In genomic region chr6:45502446-45502845, GRCh38 we compare ENCODE assay signal across 23 cellular contexts.
DNase-seq lines count a peak whose midpoint lies in the region; TF ChIP-seq lines count a peak whose summit lies in the region.
"Had no signal": no experiment of that assay in that cellular context is flagged by ENCODE, and none has a peak within 500 bp of the region (broad histone marks: within the 10 kb centered on the region; RNA-seq: fewer than 3 reads in every experiment).

No MANE protein-coding gene starts in this region.

- H2AFZ ChIP-seq in mammary epithelial cell (ENCODE audit: low read depth, low read length): no peak overlapping the region
- no peak overlapping the region for H2AFZ ChIP-seq in osteoblast (ENCODE audit: low read length)

- H3K4me2 ChIP-seq in mammary epithelial cell (ENCODE audit: insufficient read depth, low read depth, low read length): no peak overlapping the region
- no peak overlapping the region for H3K4me2 ChIP-seq in osteoblast (ENCODE audit: insufficient read depth, low read length)
- H3K4me2 ChIP-seq: SK-N-SH had no signal

- no peaks in the 10 kb centered on the region for H3K27me3 ChIP-seq in mammary epithelial cell (ENCODE audit: insufficient read depth, low read length)
- no peaks in the 10 kb centered on the region for H3K27me3 ChIP-seq in osteoblast (ENCODE audit: insufficient read depth, low read length)
- H3K27me3 ChIP-seq: Peyer's patch had no signal

- H3K27ac Mint-ChIP-seq in MCF 10A (ENCODE audit: low read depth, unreplicated experiment): no peak overlapping the region

- no peak overlapping the region for H3K27ac ChIP-seq in mammary epithelial cell (ENCODE audit: insufficient read depth, low read depth, low read length)
- H3K27ac ChIP-seq in osteoblast (ENCODE audit: low read depth, low read length): no peak overlapping the region
- H3K27ac ChIP-seq: Peyer's patch had no signal

- BruUV-seq in mammary epithelial cell (replicated peaks; lab: Mats Ljungman, UMichigan): no TSS peak
- no TSS peak for BruUV-seq in MCF 10A (replicated peaks; lab: Mats Ljungman, UMichigan)

- dilution Hi-C loops in mammary epithelial cell (cut with HindIII; ENCODE audit: low sequenced_read_pairs): no loop called here

- H3K36me3 ChIP-seq in mammary epithelial cell (ENCODE audit: insufficient read depth, low read length) (no peaks in the 10 kb centered on the region), osteoblast (ENCODE audit: insufficient read depth, low read length) (peaks cover 17% of the 10 kb centered on the region)
- H3K36me3 ChIP-seq: Peyer's patch had no signal

- CTCF ChIA-PET in mammary epithelial cell (lab: Charles Lee; ENCODE audit: low non-redundant PET) (no interaction called here), MCF 10A (lab: Yijun Ruan, JAX) (interaction anchor here (0.6 to 1.0 kb wide), 3 partner anchors 43 to 262 kb away, joined by 3 read pairs; no protein-coding TSS in a partner anchor)

- WGBS in mammary epithelial cell (ENCODE audit: low coverage, missing lambda C conversion rate): 81% methylated on average over 5 of the region's 6 CpGs

- peaks cover 32% of the 10 kb centered on the region for H3K4me1 Mint-ChIP-seq in MCF 10A (ENCODE audit: insufficient read depth, unreplicated experiment)

- in situ Hi-C loops in mammary epithelial cell (cut with MboI; ENCODE audit: low sequenced_read_pairs in 2 of 2): no loop called here

- intact Hi-C loops in mammary epithelial cell (cut with micrococcal nuclease) (no loop called here), MCF 10A (cut with micrococcal nuclease) (no loop called here)

- H3K9me3 ChIP-seq in mammary epithelial cell (replicated peaks; ENCODE audit: insufficient read depth, low read length) (no peaks in the 10 kb centered on the region), osteoblast (ENCODE audit: low read depth, low read length) (no peaks in the 10 kb centered on the region)
- H3K9me3 ChIP-seq: Peyer's patch, SK-N-SH had no signal

- no peak overlapping the region for H3K4me3 Mint-ChIP-seq in MCF 10A (ENCODE audit: unreplicated experiment)
- H3K4me3 Mint-ChIP-seq: CD4-positive, CD25-positive, alpha-beta regulatory T cell had no signal

- H3K4me3 ChIP-seq in mammary epithelial cell (replicated peaks in 1 of 3; ENCODE audit: insufficient read depth in 1 of 3, low read depth in 2 of 3, low read length in 3 of 3) (no peak overlapping the region), epithelial cell of esophagus (ENCODE audit: low read length) (no peak overlapping the region), osteoblast (ENCODE audit: insufficient read depth, low read length) (no peak overlapping the region)
- H3K4me3 ChIP-seq: K562, Peyer's patch had no signal

- H3K9ac ChIP-seq in mammary epithelial cell (ENCODE audit: insufficient read depth, low read length): no peak overlapping the region
- H3K9ac ChIP-seq: SK-N-SH had no signal

- POLR2A ChIA-PET in MCF 10A (lab: Yijun Ruan, JAX): interaction anchor here (1.3 kb wide), 1 partner anchor 27 kb away, joined by 7 read pairs; no protein-coding TSS in a partner anchor

- H3K79me2 ChIP-seq in mammary epithelial cell (ENCODE audit: insufficient read depth, low read length): no peaks in the 10 kb centered on the region
- H3K79me2 ChIP-seq in osteoblast (ENCODE audit: insufficient read depth, low read length): peaks cover 24% of the 10 kb centered on the region

- H3K4me1 ChIP-seq in mammary epithelial cell (ENCODE audit: insufficient read depth, low read length) (peaks cover 11% of the 10 kb centered on the region), osteoblast (ENCODE audit: insufficient read depth, low read length) (peaks cover 22% of the 10 kb centered on the region)
- H3K4me1 ChIP-seq: Peyer's patch had no signal

- no peaks in the 10 kb centered on the region for H3K9me3 Mint-ChIP-seq in MCF 10A (ENCODE audit: unreplicated experiment)
- H3K9me3 Mint-ChIP-seq: CD4-positive, CD25-positive, alpha-beta regulatory T cell had no signal

- H4K20me1 ChIP-seq in mammary epithelial cell (ENCODE audit: insufficient read depth, low read length): no peaks in the 10 kb centered on the region
- no peaks in the 10 kb centered on the region for H4K20me1 ChIP-seq in osteoblast (ENCODE audit: insufficient read depth, low read length)

- peak; percentile 1 for DNase-seq in mammary epithelial cell
- DNase-seq in MCF 10A (ENCODE audit: unreplicated experiment): no peak
- DNase-seq in epithelial cell of esophagus (ENCODE audit: low read depth): peak; percentile 17
- peak; percentile 18 for DNase-seq in osteoblast (ENCODE audit: insufficient read length, low spot score, missing footprints)
- no peak for DNase-seq in NK-92 treated with Interleukin-12 subunit alpha and Interleukin-12 subunit beta, amount 100 ng/mL, for 24 hours (lab: John Stamatoyannopoulos, UW)
- DNase-seq in Kasumi-1 (lab: John Stamatoyannopoulos, UW): no peak
- no peak for DNase-seq in NCI-H1436 treated with DMSO at 0.1 percent for 48 hours (lab: John Stamatoyannopoulos, UW)
- DNase-seq in activated CD4-positive, alpha-beta T cell treated with anti-CD3 and anti-CD28 coated beads, Interleukin-2, amount 50 U/mL, for 48 hours: no peak
- DNase-seq: CD4-positive, CD25-positive, alpha-beta regulatory T cell; DMS153; DND-41; MM.1S; NCI-H1048; NCI-H1417; NCI-H1694 treated with DMSO at 0.1 percent for 48 hours; NCI-H2081; NCI-H2227 treated with DMSO at 0.1 percent for 48 hours; NCI-H526 treated with DMSO at 0.1 percent for 48 hours; OCI-M1; Peyer's patch; SIG-M5; SK-N-SH had no signal

- no peaks in the 10 kb centered on the region for H3K27me3 Mint-ChIP-seq in MCF 10A (ENCODE audit: insufficient read depth, unreplicated experiment)
- H3K27me3 Mint-ChIP-seq: CD4-positive, CD25-positive, alpha-beta regulatory T cell had no signal

- H3K36me3 Mint-ChIP-seq in MCF 10A (ENCODE audit: insufficient read depth, unreplicated experiment): no peaks in the 10 kb centered on the region

- TF ChIP-seq CTCF in mammary epithelial cell (conservative IDR thresholded peaks at IDR 0.05 in 1 of 2, IDR thresholded peaks at IDR 0.05 in 1 of 2; ENCODE audit: extremely low read depth in 1 of 2, insufficient read depth in 1 of 2, low read depth in 1 of 2, low read length in 2 of 2): no peak
- no peak for TF ChIP-seq CTCF in MCF 10A (IDR thresholded peaks at IDR 0.05; ENCODE audit: unreplicated experiment)
- TF ChIP-seq CTCF in epithelial cell of esophagus (IDR thresholded peaks at IDR 0.05; ENCODE audit: insufficient read depth, low read depth, low read length, missing control alignments): no peak
- TF ChIP-seq CTCF in osteoblast (IDR thresholded peaks at IDR 0.05; ENCODE audit: extremely low read depth, low read depth, low read length): no peak

Comparison
In these comparisons a context has a peak if more than half of its experiments do, and no peak if none do; other contexts are left out.
1. DNase-seq: peak in mammary epithelial cell (single experiment), epithelial cell of esophagus (single experiment) and osteoblast (single experiment); none in MCF 10A (single experiment), NK-92 treated with Interleukin-12 subunit alpha and Interleukin-12 subunit beta, amount 100 ng/mL, for 24 hours (single experiment), Kasumi-1 (0 of 2), NCI-H1436 treated with DMSO at 0.1 percent for 48 hours (single experiment) and activated CD4-positive, alpha-beta T cell treated with anti-CD3 and anti-CD28 coated beads, Interleukin-2, amount 50 U/mL, for 48 hours (0 of 2).